1 cellular context compared by ENCODE assay signal in the genomic region with DNA sequence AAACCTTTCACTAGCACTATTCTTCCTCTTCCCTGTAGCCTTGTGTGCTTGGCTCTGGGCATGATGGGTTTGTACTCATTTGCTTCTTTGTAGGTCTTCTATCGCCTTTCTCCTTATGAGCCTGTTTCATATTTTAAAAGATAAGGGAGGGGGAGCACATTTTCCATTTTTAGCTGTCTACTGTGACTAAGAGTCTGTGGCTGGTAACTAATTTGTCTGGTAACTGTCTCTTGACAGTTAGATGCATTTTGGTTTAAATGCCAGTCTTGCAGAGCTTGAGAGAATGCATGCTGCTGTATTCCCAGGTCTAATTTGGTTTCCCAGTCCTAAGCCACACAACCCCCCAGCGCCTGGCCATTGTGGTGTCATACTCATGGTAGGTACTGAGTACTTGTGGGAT.
TF ChIP-seq lines count a peak whose summit lies in the region.

No MANE protein-coding gene starts in this region.

TF ChIP-seq in GM23338, 12 proteins besides CTCF, POLR2A, EP300 and RAD21:
- TF ChIP-seq, protein P1, sequence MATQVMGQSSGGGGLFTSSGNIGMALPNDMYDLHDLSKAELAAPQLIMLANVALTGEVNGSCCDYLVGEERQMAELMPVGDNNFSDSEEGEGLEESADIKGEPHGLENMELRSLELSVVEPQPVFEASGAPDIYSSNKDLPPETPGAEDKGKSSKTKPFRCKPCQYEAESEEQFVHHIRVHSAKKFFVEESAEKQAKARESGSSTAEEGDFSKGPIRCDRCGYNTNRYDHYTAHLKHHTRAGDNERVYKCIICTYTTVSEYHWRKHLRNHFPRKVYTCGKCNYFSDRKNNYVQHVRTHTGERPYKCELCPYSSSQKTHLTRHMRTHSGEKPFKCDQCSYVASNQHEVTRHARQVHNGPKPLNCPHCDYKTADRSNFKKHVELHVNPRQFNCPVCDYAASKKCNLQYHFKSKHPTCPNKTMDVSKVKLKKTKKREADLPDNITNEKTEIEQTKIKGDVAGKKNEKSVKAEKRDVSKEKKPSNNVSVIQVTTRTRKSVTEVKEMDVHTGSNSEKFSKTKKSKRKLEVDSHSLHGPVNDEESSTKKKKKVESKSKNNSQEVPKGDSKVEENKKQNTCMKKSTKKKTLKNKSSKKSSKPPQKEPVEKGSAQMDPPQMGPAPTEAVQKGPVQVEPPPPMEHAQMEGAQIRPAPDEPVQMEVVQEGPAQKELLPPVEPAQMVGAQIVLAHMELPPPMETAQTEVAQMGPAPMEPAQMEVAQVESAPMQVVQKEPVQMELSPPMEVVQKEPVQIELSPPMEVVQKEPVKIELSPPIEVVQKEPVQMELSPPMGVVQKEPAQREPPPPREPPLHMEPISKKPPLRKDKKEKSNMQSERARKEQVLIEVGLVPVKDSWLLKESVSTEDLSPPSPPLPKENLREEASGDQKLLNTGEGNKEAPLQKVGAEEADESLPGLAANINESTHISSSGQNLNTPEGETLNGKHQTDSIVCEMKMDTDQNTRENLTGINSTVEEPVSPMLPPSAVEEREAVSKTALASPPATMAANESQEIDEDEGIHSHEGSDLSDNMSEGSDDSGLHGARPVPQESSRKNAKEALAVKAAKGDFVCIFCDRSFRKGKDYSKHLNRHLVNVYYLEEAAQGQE (IDR thresholded peaks at IDR 0.05; ENCODE audit: unreplicated experiment) = no peak
- TF ChIP-seq EZH2 (IDR thresholded peaks at IDR 0.05; ENCODE audit: low read depth, unreplicated experiment) (no peak), EZH2phosphoT487 (IDR thresholded peaks at IDR 0.05; ENCODE audit: unreplicated experiment) (no peak), ZNF114 (CRISPR knock-in tag; IDR thresholded peaks at IDR 0.05) (no peak), JUNB (IDR thresholded peaks at IDR 0.05; ENCODE audit: unreplicated experiment) (no peak), NANOG (IDR thresholded peaks at IDR 0.05; ENCODE audit: borderline replicate concordance) (no peak), CREB1 (CRISPR knock-in tag; IDR thresholded peaks at IDR 0.05; ENCODE audit: low read depth) (no peak), POLR2AphosphoS5 (IDR thresholded peaks at IDR 0.05; ENCODE audit: low read depth) (no peak), STAT1 (IDR thresholded peaks at IDR 0.05; ENCODE audit: unreplicated experiment) (no peak)
- TF ChIP-seq, protein P2, sequence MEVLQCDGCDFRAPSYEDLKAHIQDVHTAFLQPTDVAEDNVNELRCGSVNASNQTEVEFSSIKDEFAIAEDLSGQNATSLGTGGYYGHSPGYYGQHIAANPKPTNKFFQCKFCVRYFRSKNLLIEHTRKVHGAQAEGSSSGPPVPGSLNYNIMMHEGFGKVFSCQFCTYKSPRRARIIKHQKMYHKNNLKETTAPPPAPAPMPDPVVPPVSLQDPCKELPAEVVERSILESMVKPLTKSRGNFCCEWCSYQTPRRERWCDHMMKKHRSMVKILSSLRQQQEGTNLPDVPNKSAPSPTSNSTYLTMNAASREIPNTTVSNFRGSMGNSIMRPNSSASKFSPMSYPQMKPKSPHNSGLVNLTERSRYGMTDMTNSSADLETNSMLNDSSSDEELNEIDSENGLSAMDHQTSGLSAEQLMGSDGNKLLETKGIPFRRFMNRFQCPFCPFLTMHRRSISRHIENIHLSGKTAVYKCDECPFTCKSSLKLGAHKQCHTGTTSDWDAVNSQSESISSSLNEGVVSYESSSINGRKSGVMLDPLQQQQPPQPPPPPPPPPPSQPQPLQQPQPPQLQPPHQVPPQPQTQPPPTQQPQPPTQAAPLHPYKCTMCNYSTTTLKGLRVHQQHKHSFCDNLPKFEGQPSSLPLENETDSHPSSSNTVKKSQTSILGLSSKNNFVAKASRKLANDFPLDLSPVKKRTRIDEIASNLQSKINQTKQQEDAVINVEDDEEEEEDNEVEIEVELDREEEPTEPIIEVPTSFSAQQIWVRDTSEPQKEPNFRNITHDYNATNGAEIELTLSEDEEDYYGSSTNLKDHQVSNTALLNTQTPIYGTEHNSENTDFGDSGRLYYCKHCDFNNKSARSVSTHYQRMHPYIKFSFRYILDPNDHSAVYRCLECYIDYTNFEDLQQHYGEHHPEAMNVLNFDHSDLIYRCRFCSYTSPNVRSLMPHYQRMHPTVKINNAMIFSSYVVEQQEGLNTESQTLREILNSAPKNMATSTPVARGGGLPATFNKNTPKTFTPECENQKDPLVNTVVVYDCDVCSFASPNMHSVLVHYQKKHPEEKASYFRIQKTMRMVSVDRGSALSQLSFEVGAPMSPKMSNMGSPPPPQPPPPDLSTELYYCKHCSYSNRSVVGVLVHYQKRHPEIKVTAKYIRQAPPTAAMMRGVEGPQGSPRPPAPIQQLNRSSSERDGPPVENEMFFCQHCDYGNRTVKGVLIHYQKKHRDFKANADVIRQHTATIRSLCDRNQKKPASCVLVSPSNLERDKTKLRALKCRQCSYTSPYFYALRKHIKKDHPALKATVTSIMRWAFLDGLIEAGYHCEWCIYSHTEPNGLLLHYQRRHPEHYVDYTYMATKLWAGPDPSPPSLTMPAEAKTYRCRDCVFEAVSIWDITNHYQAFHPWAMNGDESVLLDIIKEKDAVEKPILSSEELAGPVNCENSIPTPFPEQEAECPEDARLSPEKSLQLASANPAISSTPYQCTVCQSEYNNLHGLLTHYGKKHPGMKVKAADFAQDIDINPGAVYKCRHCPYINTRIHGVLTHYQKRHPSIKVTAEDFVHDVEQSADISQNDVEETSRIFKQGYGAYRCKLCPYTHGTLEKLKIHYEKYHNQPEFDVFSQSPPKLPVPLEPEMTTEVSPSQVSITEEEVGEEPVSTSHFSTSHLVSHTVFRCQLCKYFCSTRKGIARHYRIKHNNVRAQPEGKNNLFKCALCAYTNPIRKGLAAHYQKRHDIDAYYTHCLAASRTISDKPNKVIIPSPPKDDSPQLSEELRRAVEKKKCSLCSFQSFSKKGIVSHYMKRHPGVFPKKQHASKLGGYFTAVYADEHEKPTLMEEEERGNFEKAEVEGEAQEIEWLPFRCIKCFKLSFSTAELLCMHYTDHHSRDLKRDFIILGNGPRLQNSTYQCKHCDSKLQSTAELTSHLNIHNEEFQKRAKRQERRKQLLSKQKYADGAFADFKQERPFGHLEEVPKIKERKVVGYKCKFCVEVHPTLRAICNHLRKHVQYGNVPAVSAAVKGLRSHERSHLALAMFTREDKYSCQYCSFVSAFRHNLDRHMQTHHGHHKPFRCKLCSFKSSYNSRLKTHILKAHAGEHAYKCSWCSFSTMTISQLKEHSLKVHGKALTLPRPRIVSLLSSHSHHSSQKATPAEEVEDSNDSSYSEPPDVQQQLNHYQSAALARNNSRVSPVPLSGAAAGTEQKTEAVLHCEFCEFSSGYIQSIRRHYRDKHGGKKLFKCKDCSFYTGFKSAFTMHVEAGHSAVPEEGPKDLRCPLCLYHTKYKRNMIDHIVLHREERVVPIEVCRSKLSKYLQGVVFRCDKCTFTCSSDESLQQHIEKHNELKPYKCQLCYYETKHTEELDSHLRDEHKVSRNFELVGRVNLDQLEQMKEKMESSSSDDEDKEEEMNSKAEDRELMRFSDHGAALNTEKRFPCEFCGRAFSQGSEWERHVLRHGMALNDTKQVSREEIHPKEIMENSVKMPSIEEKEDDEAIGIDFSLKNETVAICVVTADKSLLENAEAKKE (CRISPR knock-in tag; IDR thresholded peaks at IDR 0.05) = no peak
- TF ChIP-seq, protein P3, sequence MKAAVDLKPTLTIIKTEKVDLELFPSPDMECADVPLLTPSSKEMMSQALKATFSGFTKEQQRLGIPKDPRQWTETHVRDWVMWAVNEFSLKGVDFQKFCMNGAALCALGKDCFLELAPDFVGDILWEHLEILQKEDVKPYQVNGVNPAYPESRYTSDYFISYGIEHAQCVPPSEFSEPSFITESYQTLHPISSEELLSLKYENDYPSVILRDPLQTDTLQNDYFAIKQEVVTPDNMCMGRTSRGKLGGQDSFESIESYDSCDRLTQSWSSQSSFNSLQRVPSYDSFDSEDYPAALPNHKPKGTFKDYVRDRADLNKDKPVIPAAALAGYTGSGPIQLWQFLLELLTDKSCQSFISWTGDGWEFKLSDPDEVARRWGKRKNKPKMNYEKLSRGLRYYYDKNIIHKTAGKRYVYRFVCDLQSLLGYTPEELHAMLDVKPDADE (IDR thresholded peaks at IDR 0.05) = no peak
